In the genomic region with DNA sequence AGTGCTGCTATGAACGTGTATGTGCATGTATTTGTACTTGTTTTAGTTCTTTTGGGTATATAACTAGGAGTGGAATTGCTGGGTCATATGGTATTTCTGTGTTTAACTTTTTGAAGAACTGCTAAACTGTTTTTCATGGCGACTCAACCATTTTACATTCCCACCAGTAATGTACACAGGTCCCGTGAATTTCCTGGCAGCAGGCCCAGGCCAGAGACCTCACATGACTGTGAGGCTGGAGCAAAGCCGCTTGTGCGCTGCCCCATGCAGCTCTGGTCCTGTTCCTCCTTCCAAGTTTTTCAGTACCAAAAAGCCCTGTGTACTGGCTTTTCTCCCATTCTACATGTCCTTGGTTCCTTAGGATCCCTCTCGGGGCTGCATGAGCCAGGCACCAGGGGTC, we compare ENCODE assay signal across 12 cellular contexts. TPM values are rescaled to one million over a fixed set of nuclear protein-coding genes. Genes with fewer than 3 reads are reported as not detected.
DNase-seq lines count a peak whose midpoint lies in the region; ATAC-seq and TF ChIP-seq lines count a peak whose summit lies in the region.
"Had no signal": no experiment of that assay in that cellular context is flagged by ENCODE, and none has a peak within 500 bp of the region (broad histone marks: within the 10 kb centered on the region; RNA-seq: fewer than 3 reads in every experiment).

No MANE protein-coding gene starts in this region.

- peak; percentile 33 for DNase-seq in NCI-H345 (lab: John Stamatoyannopoulos, UW)
- DNase-seq in NCI-H345 treated with DMSO at 0.1 percent for 48 hours (lab: John Stamatoyannopoulos, UW; ENCODE audit: unreplicated experiment) = no peak
- peak; percentile 87 for DNase-seq in dermis blood vessel endothelial cell
- DNase-seq in left lung = peak; percentile 89 to 90
- DNase-seq in ureter (ENCODE audit: low spot score) = peak; percentile 81
- DNase-seq in GM23248 = no peak
- no peak for DNase-seq in neuronal stem cell (ENCODE audit: low spot score)
- DNase-seq: ACHN, HFFc6 had no signal

- no peaks in the 10 kb centered on the region for H3K79me1 ChIP-seq in neuronal stem cell (ENCODE audit: low read depth, low read length)

- no peaks in the 10 kb centered on the region for H4K20me1 ChIP-seq in GM23248 (ENCODE audit: insufficient read depth)

- H3K4ac ChIP-seq in neuronal stem cell (ENCODE audit: low read length) = no peak overlapping the region

- no peak overlapping the region for H2AK5ac ChIP-seq in neuronal stem cell (ENCODE audit: low read depth, low read length)

- H2BK15ac ChIP-seq in neuronal stem cell (ENCODE audit: low read length) = no peak overlapping the region

- H3K23ac ChIP-seq in neuronal stem cell (ENCODE audit: low read depth, low read length, poor library complexity) = no peak overlapping the region

- 87 to 91% methylated on average over 6 of the region's 6 CpGs for WGBS in GM23248 (ENCODE audit: low coverage in 1 of 2, low lambda C conversion rate in 2 of 2, missing lambda C conversion rate in 2 of 2), 2 experiments
- no CpG with 5 or more reads among the region's 6 CpGs for WGBS in neuronal stem cell (ENCODE audit: extremely low coverage in 2 of 2, insufficient read length in 2 of 2, insufficient replicate concordance in 1 of 2), 2 donors

- no peaks in the 10 kb centered on the region for H3F3A ChIP-seq in GM23248 (ENCODE audit: insufficient read depth)

- H3K9me3 ChIP-seq in left lung (no peaks in the 10 kb centered on the region), GM23248 (ENCODE audit: low read depth) (no peaks in the 10 kb centered on the region), neuronal stem cell (replicated peaks in 1 of 2; ENCODE audit: control insufficient read depth in 2 of 2, insufficient read depth in 1 of 2, low read depth in 1 of 2, low read length in 2 of 2) (peaks cover 0 to 2% of the 10 kb centered on the region in 2 donors)

- H4K91ac ChIP-seq in neuronal stem cell (ENCODE audit: low read depth, low read length, poor library complexity) = no peak overlapping the region

- H3K14ac ChIP-seq in neuronal stem cell (ENCODE audit: low read length) = no peak overlapping the region

- no peak overlapping the region for H2AFZ ChIP-seq in GM23248
- H2AFZ ChIP-seq in neuronal stem cell (ENCODE audit: low read length) = no peak overlapping the region

- peaks cover 6 to 12% of the 10 kb centered on the region in 2 donors for H3K4me1 ChIP-seq in left lung
- H3K4me1 ChIP-seq in GM23248 (ENCODE audit: insufficient read depth) = 0 out of 2 replicates have a peak, but pooled peaks cover 5% of the 10 kb centered on the region
- peaks cover 6 to 28% of the 10 kb centered on the region in 2 donors for H3K4me1 ChIP-seq in neuronal stem cell (ENCODE audit: control insufficient read depth in 2 of 2, insufficient read depth in 1 of 2, low read depth in 1 of 2, low read length in 2 of 2)

- H3K79me2 ChIP-seq in GM23248 (ENCODE audit: insufficient read depth) = no peaks in the 10 kb centered on the region

- H4K8ac ChIP-seq in neuronal stem cell (ENCODE audit: low read depth, low read length) = no peak overlapping the region

- H3K36me3 ChIP-seq in left lung = no peaks in the 10 kb centered on the region
- H3K36me3 ChIP-seq in GM23248 (ENCODE audit: low read depth) = no peaks in the 10 kb centered on the region
- H3K36me3 ChIP-seq in neuronal stem cell (replicated peaks in 1 of 2; ENCODE audit: control insufficient read depth in 2 of 2, insufficient read depth in 2 of 2, low read length in 2 of 2) = no peaks in the 10 kb centered on the region

- H3K27me3 ChIP-seq in left lung (no peaks in the 10 kb centered on the region), GM23248 (replicated peaks; ENCODE audit: insufficient read depth) (no peaks in the 10 kb centered on the region), neuronal stem cell (ENCODE audit: control insufficient read depth in 3 of 3, insufficient read depth in 3 of 3, low read depth in 1 of 3, low read length in 3 of 3) (no peaks in the 10 kb centered on the region)

- H3K9ac ChIP-seq in GM23248 = no peak overlapping the region
- no peak overlapping the region for H3K9ac ChIP-seq in neuronal stem cell (ENCODE audit: low read depth, low read length, poor library complexity)

- H3K4me2 ChIP-seq in GM23248 (ENCODE audit: unreplicated experiment) (no peak overlapping the region), neuronal stem cell (ENCODE audit: insufficient read depth, low read length, poor library complexity, severe bottlenecking) (no peak overlapping the region)

- no peak for TF ChIP-seq CTCF in left lung (IDR thresholded peaks at IDR 0.05)

- in situ Hi-C loops in GM23248 (cut with MboI) = no loop called here

- H2BK120ac ChIP-seq in neuronal stem cell (ENCODE audit: low read depth, low read length) = no peak overlapping the region

- H2BK12ac ChIP-seq in neuronal stem cell (ENCODE audit: low read length) = no peak overlapping the region

- H3K27ac ChIP-seq in left lung = peak overlapping the region; percentile 19 to 45
- no peak overlapping the region for H3K27ac ChIP-seq in GM23248
- H3K27ac ChIP-seq in neuronal stem cell (replicated peaks; ENCODE audit: low read length) = no peak overlapping the region
- H3K27ac ChIP-seq: epithelial cell of prostate had no signal

- H3K18ac ChIP-seq in neuronal stem cell (ENCODE audit: low read length) = no peak overlapping the region

- ATAC-seq in left lung (peak; percentile 62), GM18519 (IDR thresholded peaks at IDR 0.05; ENCODE audit: low FRiP score, unreplicated experiment) (no peak)
- ATAC-seq: stimulated activated effector memory CD8-positive, alpha-beta T cell treated with anti-CD3 and anti-CD28 coated beads, Interleukin-12 subunit alpha, Interleukin-12 subunit beta, amount 100 ng/mL, for 72 hours had no signal

- H2BK5ac ChIP-seq in neuronal stem cell (ENCODE audit: low read length) = no peak overlapping the region

- H3K4me3 ChIP-seq in left lung (no peak overlapping the region), GM23248 (no peak overlapping the region), neuronal stem cell (ENCODE audit: low read length in 2 of 2) (no peak overlapping the region)

- intact Hi-C loops in left lung (cut with DNase I) = no loop called here

- H3K9me2 ChIP-seq in GM23248 (ENCODE audit: insufficient read depth) = no peaks in the 10 kb centered on the region

RNA-seq across cellular contexts. Expression of gene ACOT11, which starts 29.6 kb away (rescaled TPM):
- 1.0 and 3.0 TPM in 2 replicates for total RNA-seq in dermis blood vessel endothelial cell
- 10 to 100 TPM in 1 of 2 donors, 1 to 10 TPM in 1; 8.5 to 10.4 TPM for total RNA-seq in left lung
- total RNA-seq in ureter = 53.7 TPM
- total RNA-seq in GM23248 (2014; rRNA removed; shearing (Covaris generic)) = 3.6 and 4.8 TPM in 2 replicates
- polyA plus RNA-seq in GM23248 (2016; fragmentation: Nextera tagmentation; extraction: Ambion mirVana) = 3.4 and 3.6 TPM in 2 replicates
- 0.82 TPM for polyA plus RNA-seq in neuronal stem cell (2013, experiment 1 of 2)
- 0.90 TPM for polyA plus RNA-seq in neuronal stem cell (2013, experiment 2 of 2)

RNA-seq across cellular contexts. Expression of gene FAM151A, which starts 45.7 kb away (rescaled TPM):
- total RNA-seq in dermis blood vessel endothelial cell = not detected in 2 replicates
- total RNA-seq in left lung = not detected
- total RNA-seq in ureter = not detected
- not detected in 2 replicates for total RNA-seq in GM23248 (2014; rRNA removed; shearing (Covaris generic))
- polyA plus RNA-seq in GM23248 (2016; fragmentation: Nextera tagmentation; extraction: Ambion mirVana) = 0.09 TPM in 1 of 2 replicates, not detected in the other
- polyA plus RNA-seq in neuronal stem cell (2013, experiment 1 of 2) = not detected
- not detected for polyA plus RNA-seq in neuronal stem cell (2013, experiment 2 of 2)
- total RNA-seq: HFFc6 had no signal

Comparison
In these comparisons a context has a peak if more than half of its experiments do, and no peak if none do; other contexts are left out.
1. DNase-seq: peak in NCI-H345 (single experiment), dermis blood vessel endothelial cell (single experiment), left lung (2 of 2) and ureter (single experiment); none in NCI-H345 treated with DMSO at 0.1 percent for 48 hours (single experiment), GM23248 (single experiment) and neuronal stem cell (single experiment).
2. H3K27ac ChIP-seq: peak in left lung (2 of 2); none in GM23248 (single experiment) and neuronal stem cell (single experiment).